In the genomic region with DNA sequence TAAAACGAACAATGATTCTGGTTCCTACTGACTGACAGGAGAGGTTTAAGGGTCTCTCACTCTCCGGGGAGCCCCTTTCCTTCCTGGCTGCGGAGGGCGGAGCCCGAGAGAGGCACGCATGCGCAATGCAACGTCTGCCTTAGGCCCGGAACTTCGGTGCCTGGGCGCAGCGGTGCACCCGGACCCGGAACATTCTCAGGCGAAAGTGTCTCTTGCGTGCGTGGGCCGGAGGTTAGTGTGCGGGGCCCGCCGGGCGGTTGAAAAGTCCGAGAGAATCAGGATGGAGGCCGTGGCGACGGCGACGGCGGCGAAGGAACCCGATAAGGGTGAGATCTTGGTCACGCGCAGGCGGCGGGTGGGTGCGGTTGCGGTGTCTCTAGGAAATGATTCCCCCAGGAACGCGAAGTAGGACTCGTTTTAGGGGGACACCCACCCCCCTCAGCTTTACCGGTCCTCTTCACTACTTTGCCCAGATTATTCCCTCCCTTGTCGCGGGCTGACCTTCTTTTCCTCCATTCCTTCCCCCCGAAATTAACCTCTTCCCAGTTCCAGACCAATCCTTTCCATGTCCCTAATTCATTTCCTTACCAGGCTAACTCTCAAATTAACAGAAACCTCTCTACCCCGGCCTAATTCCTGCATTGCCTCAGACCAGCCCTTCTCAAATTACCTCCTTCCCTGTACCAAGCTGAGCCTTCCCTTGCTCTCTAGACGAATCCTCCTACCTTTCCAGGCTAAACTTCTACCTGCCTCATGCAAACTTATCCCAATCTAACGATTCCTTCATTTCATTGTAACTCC, we compare ENCODE assay signal across 8 cellular contexts. TPM values are rescaled to one million over a fixed set of nuclear protein-coding genes. Genes with fewer than 3 reads are reported as not detected.
DNase-seq lines count a peak whose midpoint lies in the region; ATAC-seq and TF ChIP-seq lines count a peak whose summit lies in the region.

A gene (plus strand): TSS at position 142 of the 801 bp plus-strand sequence. CDS start 139 bp downstream, at position 281.

- POLR2A ChIA-PET in RWPE1 (lab: Yijun Ruan, JAX; ENCODE audit: low non-redundant PET): interaction anchor here (0.5 kb wide), 1 partner anchor 21 kb away, joined by 3 read pairs; no protein-coding TSS in a partner anchor

- peak; percentile 96 for DNase-seq in DMS53 (lab: John Stamatoyannopoulos, UW)
- peak; percentile 71 to 79 for DNase-seq in Kasumi-1 (lab: John Stamatoyannopoulos, UW)
- peak; percentile 95 for DNase-seq in RWPE1 (ENCODE audit: low spot score)
- DNase-seq in activated T-helper 2 cell treated with anti-CD3 and anti-CD28 coated beads, Interferon-gamma antibody, Interleukin-2, Interleukin-4, amounts not matched to agents 10 μg/mL and 5 μg/mL and 100 μg/mL, durations not matched to agents 14 hours and 24 hours and 36 hours (ENCODE audit: low spot score): peak; percentile 88
- peak; percentile 90 for DNase-seq in fibroblast of peridontal ligament (ENCODE audit: extremely low read depth)
- DNase-seq in natural killer cell treated with Interleukin-12 subunit alpha and Interleukin-12 subunit beta and Interleukin-15 and Interleukin-18, amount 100 ng/mL, for 72 hours (ENCODE audit: low spot score): peak; percentile 93

- peak within 1 kb of the TSS; percentile 97 for H3K27ac ChIP-seq in RWPE1

- intact Hi-C loops in activated T-helper 2 cell treated with anti-CD3 and anti-CD28 coated beads, Interferon-gamma antibody, Interleukin-2, Interleukin-4, amounts not matched to agents 10 μg/mL and 5 μg/mL and 100 μg/mL, durations not matched to agents 14 hours and 24 hours and 36 hours (cut with micrococcal nuclease): loop anchor here (2.0 kb wide), 2 partner anchors 17 to 41 kb away; no protein-coding TSS in a partner anchor

- H3K27me3 Mint-ChIP-seq in activated T-helper 2 cell treated with anti-CD3 and anti-CD28 coated beads, Interferon-gamma antibody, Interleukin-2, Interleukin-4, amounts not matched to agents 10 μg/mL and 5 μg/mL and 100 μg/mL, durations not matched to agents 14 hours and 24 hours and 36 hours (ENCODE audit: low read depth): no peaks in the 10 kb centered on the region
- no peaks in the 10 kb centered on the region for H3K27me3 Mint-ChIP-seq in natural killer cell treated with Interleukin-12 subunit alpha and Interleukin-12 subunit beta and Interleukin-15 and Interleukin-18, amount 100 ng/mL, for 72 hours
- no peaks in the 10 kb centered on the region for H3K27me3 Mint-ChIP-seq in stimulated activated naive CD8-positive, alpha-beta T cell treated with anti-CD3 and anti-CD28 coated beads, Interleukin-15, Interleukin-2, amounts not matched to agents 100 ng/mL and 50 ng/mL, for 24 hours

- H3K4me1 Mint-ChIP-seq in activated T-helper 2 cell treated with anti-CD3 and anti-CD28 coated beads, Interferon-gamma antibody, Interleukin-2, Interleukin-4, amounts not matched to agents 10 μg/mL and 5 μg/mL and 100 μg/mL, durations not matched to agents 14 hours and 24 hours and 36 hours (ENCODE audit: low read depth): peaks cover 51% of the 10 kb centered on the region
- H3K4me1 Mint-ChIP-seq in natural killer cell treated with Interleukin-12 subunit alpha and Interleukin-12 subunit beta and Interleukin-15 and Interleukin-18, amount 100 ng/mL, for 72 hours (ENCODE audit: low read depth in 2 of 2): peaks cover 57 to 75% of the 10 kb centered on the region in 2 donors
- peaks cover 75% of the 10 kb centered on the region for H3K4me1 Mint-ChIP-seq in stimulated activated naive CD8-positive, alpha-beta T cell treated with anti-CD3 and anti-CD28 coated beads, Interleukin-15, Interleukin-2, amounts not matched to agents 100 ng/mL and 50 ng/mL, for 24 hours (ENCODE audit: low read depth)

- H3K9me3 Mint-ChIP-seq in activated T-helper 2 cell treated with anti-CD3 and anti-CD28 coated beads, Interferon-gamma antibody, Interleukin-2, Interleukin-4, amounts not matched to agents 10 μg/mL and 5 μg/mL and 100 μg/mL, durations not matched to agents 14 hours and 24 hours and 36 hours: no peaks in the 10 kb centered on the region
- H3K9me3 Mint-ChIP-seq in natural killer cell treated with Interleukin-12 subunit alpha and Interleukin-12 subunit beta and Interleukin-15 and Interleukin-18, amount 100 ng/mL, for 72 hours: no peaks in the 10 kb centered on the region
- H3K9me3 Mint-ChIP-seq in stimulated activated naive CD8-positive, alpha-beta T cell treated with anti-CD3 and anti-CD28 coated beads, Interleukin-15, Interleukin-2, amounts not matched to agents 100 ng/mL and 50 ng/mL, for 24 hours: no peaks in the 10 kb centered on the region

- peak within 1 kb of the TSS; percentile 97 for H3K4me3 Mint-ChIP-seq in activated T-helper 2 cell treated with anti-CD3 and anti-CD28 coated beads, Interferon-gamma antibody, Interleukin-2, Interleukin-4, amounts not matched to agents 10 μg/mL and 5 μg/mL and 100 μg/mL, durations not matched to agents 14 hours and 24 hours and 36 hours (ENCODE audit: low read depth)
- H3K4me3 Mint-ChIP-seq in natural killer cell treated with Interleukin-12 subunit alpha and Interleukin-12 subunit beta and Interleukin-15 and Interleukin-18, amount 100 ng/mL, for 72 hours: peak within 1 kb of the TSS; percentile 100
- peak within 1 kb of the TSS; percentile 96 for H3K4me3 Mint-ChIP-seq in stimulated activated naive CD8-positive, alpha-beta T cell treated with anti-CD3 and anti-CD28 coated beads, Interleukin-15, Interleukin-2, amounts not matched to agents 100 ng/mL and 50 ng/mL, for 24 hours

- peaks cover 66% of the 10 kb centered on the region for H3K36me3 Mint-ChIP-seq in activated T-helper 2 cell treated with anti-CD3 and anti-CD28 coated beads, Interferon-gamma antibody, Interleukin-2, Interleukin-4, amounts not matched to agents 10 μg/mL and 5 μg/mL and 100 μg/mL, durations not matched to agents 14 hours and 24 hours and 36 hours (ENCODE audit: low read depth)
- H3K36me3 Mint-ChIP-seq in natural killer cell treated with Interleukin-12 subunit alpha and Interleukin-12 subunit beta and Interleukin-15 and Interleukin-18, amount 100 ng/mL, for 72 hours: peaks cover 25% of the 10 kb centered on the region
- H3K36me3 Mint-ChIP-seq in stimulated activated naive CD8-positive, alpha-beta T cell treated with anti-CD3 and anti-CD28 coated beads, Interleukin-15, Interleukin-2, amounts not matched to agents 100 ng/mL and 50 ng/mL, for 24 hours (ENCODE audit: low read depth): peaks cover 50% of the 10 kb centered on the region

- ATAC-seq in GM21717 (IDR thresholded peaks at IDR 0.05; ENCODE audit: unreplicated experiment): peak; percentile 46
- peak; percentile 83 to 87 for ATAC-seq in natural killer cell treated with Interleukin-12 subunit alpha and Interleukin-12 subunit beta and Interleukin-15 and Interleukin-18, amount 100 ng/mL, for 72 hours

- TF ChIP-seq CTCF in RWPE1 (conservative IDR thresholded peaks at IDR 0.05; ENCODE audit: low read depth): no peak

- CTCF ChIA-PET in RWPE1 (lab: Yijun Ruan, JAX): interaction anchor here (1.4 to 2.6 kb wide), 2 partner anchors 42 to 45 kb away, joined by 5 to 10 read pairs; no protein-coding TSS in a partner anchor

- peak within 1 kb of the TSS; percentile 96 for H3K27ac Mint-ChIP-seq in activated T-helper 2 cell treated with anti-CD3 and anti-CD28 coated beads, Interferon-gamma antibody, Interleukin-2, Interleukin-4, amounts not matched to agents 10 μg/mL and 5 μg/mL and 100 μg/mL, durations not matched to agents 14 hours and 24 hours and 36 hours
- peak within 1 kb of the TSS; percentile 87 to 98 for H3K27ac Mint-ChIP-seq in natural killer cell treated with Interleukin-12 subunit alpha and Interleukin-12 subunit beta and Interleukin-15 and Interleukin-18, amount 100 ng/mL, for 72 hours
- H3K27ac Mint-ChIP-seq in stimulated activated naive CD8-positive, alpha-beta T cell treated with anti-CD3 and anti-CD28 coated beads, Interleukin-15, Interleukin-2, amounts not matched to agents 100 ng/mL and 50 ng/mL, for 24 hours: peak within 1 kb of the TSS; percentile 96

RNA-seq across cellular contexts. Expression of the gene that starts here (rescaled TPM):
- 33.5 and 34.4 TPM in 2 replicates for total RNA-seq in activated T-helper 2 cell treated with anti-CD3 and anti-CD28 coated beads, Interferon-gamma antibody, Interleukin-2, Interleukin-4, amounts not matched to agents 10 μg/mL and 5 μg/mL and 100 μg/mL, durations not matched to agents 14 hours and 24 hours and 36 hours
- 10 to 100 TPM; 52.5 to 56.2 TPM for total RNA-seq in natural killer cell treated with Interleukin-12 subunit alpha and Interleukin-12 subunit beta and Interleukin-15 and Interleukin-18, amount 100 ng/mL, for 72 hours

Comparison
In these comparisons a context has a peak if more than half of its experiments do, and no peak if none do; other contexts are left out.
1. Peak in every context shown above with its lines: DNase-seq, ATAC-seq and H3K27ac ChIP-seq.